9 cellular contexts compared by ENCODE assay signal in genomic region chr1:25675729-25676476, GRCh38. TPM values are rescaled to one million over a fixed set of nuclear protein-coding genes. Genes with fewer than 3 reads are reported as not detected.
DNase-seq lines count a peak whose midpoint lies in the region; ATAC-seq and TF ChIP-seq lines count a peak whose summit lies in the region.
"Had no signal": no experiment of that assay in that cellular context is flagged by ENCODE, and none has a peak within 500 bp of the region (broad histone marks: within the 10 kb centered on the region; RNA-seq: fewer than 3 reads in every experiment).

No MANE protein-coding gene starts in this region.

- peaks cover 34 to 89% of the 10 kb centered on the region in 2 donors for H3K4me1 ChIP-seq in naive thymus-derived CD4-positive, alpha-beta T cell (ENCODE audit: control insufficient read depth in 2 of 2, insufficient read depth in 2 of 2, low read length in 2 of 2)
- peaks cover 25% of the 10 kb centered on the region for H3K4me1 ChIP-seq in A673 (ENCODE audit: insufficient read depth, low read length, poor library complexity, severe bottlenecking)
- H3K4me1 ChIP-seq: tibial artery had no signal

- H3K36me3 Mint-ChIP-seq in naive thymus-derived CD4-positive, alpha-beta T cell, result peaks cover 8 to 40% (median 23%) of the 10 kb centered on the region in 5 donors

- peak overlapping the region; percentile 70 to 98 (median 94) for H3K27ac Mint-ChIP-seq in naive thymus-derived CD4-positive, alpha-beta T cell

- POLR2A ChIA-PET in naive thymus-derived CD4-positive, alpha-beta T cell (lab: Charles Lee), result interaction anchor here (0.9 to 6.4 kb wide), 25 partner anchors 9 to 429 kb away, joined by 3 to 113 read pairs (median 5); partner anchors contain the start of genes MAN1C1, MTFR1L, RSRP1 and SELENON
- POLR2A ChIA-PET in A673 (lab: Charles Lee; ENCODE audit: low non-redundant PET), result interaction anchor here (0.6 kb wide), 1 partner anchor 68 kb away, joined by 9 read pairs; no protein-coding TSS in a partner anchor

- peak; percentile 75 to 77 for DNase-seq in activated CD4-positive, alpha-beta T cell treated with anti-CD3 and anti-CD28 coated beads for 4 hours
- DNase-seq in naive thymus-derived CD4-positive, alpha-beta T cell, result peak; percentile 24 to 91 (median 86)
- DNase-seq in iPS-NIHi11 (ENCODE audit: low spot score), result no peak
- DNase-seq in NCI-H1417 (lab: John Stamatoyannopoulos, UW), result no peak
- no peak for DNase-seq in islet precursor cell
- no peak for DNase-seq in A673 (ENCODE audit: low spot score)

- intact Hi-C loops in naive thymus-derived CD4-positive, alpha-beta T cell (cut with micrococcal nuclease), result loop anchor here (1.0 to 5.0 kb wide), 13 partner anchors 9 to 749 kb away; no protein-coding TSS in a partner anchor
- intact Hi-C loops in A673 (cut with micrococcal nuclease; ENCODE audit: unreplicated experiment), result no loop called here

- H3K9me3 Mint-ChIP-seq in naive thymus-derived CD4-positive, alpha-beta T cell, result peaks cover 0 to 6% (median 0%) of the 10 kb centered on the region in 11 donors

- peaks cover 58 to 96% (median 94%) of the 10 kb centered on the region in 7 donors for H3K4me1 Mint-ChIP-seq in naive thymus-derived CD4-positive, alpha-beta T cell

- peaks cover 0 to 80% (median 0%) of the 10 kb centered on the region in 5 donors for H3K27me3 Mint-ChIP-seq in naive thymus-derived CD4-positive, alpha-beta T cell

- no peaks in the 10 kb centered on the region for H3K9me3 ChIP-seq in naive thymus-derived CD4-positive, alpha-beta T cell (ENCODE audit: control insufficient read depth in 2 of 3, low read length in 3 of 3)
- no peaks in the 10 kb centered on the region for H3K9me3 ChIP-seq in A673 (ENCODE audit: low read depth, low read length, poor library complexity, severe bottlenecking)
- H3K9me3 ChIP-seq: tibial artery had no signal

- H3K27me3 ChIP-seq in naive thymus-derived CD4-positive, alpha-beta T cell (ENCODE audit: control insufficient read depth in 2 of 2, insufficient read depth in 2 of 2, low read length in 2 of 2), result no peaks in the 10 kb centered on the region
- no peaks in the 10 kb centered on the region for H3K27me3 ChIP-seq in A673 (replicated peaks; ENCODE audit: insufficient read depth, low read depth, low read length, poor library complexity)
- H3K27me3 ChIP-seq: tibial artery had no signal

- peak; percentile 94 for ATAC-seq in GM18867 (IDR thresholded peaks at IDR 0.05; ENCODE audit: unreplicated experiment)
- ATAC-seq in HG02970 (IDR thresholded peaks at IDR 0.05; ENCODE audit: low FRiP score, unreplicated experiment), result peak; percentile 82
- ATAC-seq in naive thymus-derived CD4-positive, alpha-beta T cell, result peak; percentile 89

- no TSS peak for BruUV-seq in A673 (replicated peaks; lab: Mats Ljungman, UMichigan)

- H3K36me3 ChIP-seq in naive thymus-derived CD4-positive, alpha-beta T cell (ENCODE audit: control insufficient read depth in 2 of 3, insufficient read depth in 3 of 3, low read length in 3 of 3), result peaks cover 0 to 8% (median 0%) of the 10 kb centered on the region in 3 experiments
- H3K36me3 ChIP-seq in A673 (ENCODE audit: insufficient read depth, low read length, poor library complexity, severe bottlenecking), result no peaks in the 10 kb centered on the region
- H3K36me3 ChIP-seq: tibial artery had no signal

- no peak for TF ChIP-seq CTCF in A673 (conservative IDR thresholded peaks at IDR 0.05; ENCODE audit: low read depth, low read length)

- CTCF ChIA-PET in naive thymus-derived CD4-positive, alpha-beta T cell (lab: Charles Lee), result interaction anchor here (0.7 to 2.9 kb wide), 10 partner anchors 8 to 99 kb away, joined by 3 to 37 read pairs (median 6); no protein-coding TSS in a partner anchor
- CTCF ChIA-PET in A673 (lab: Charles Lee), result no interaction called here

- peak overlapping the region; percentile 80 to 92 (median 84) for H3K4me3 Mint-ChIP-seq in naive thymus-derived CD4-positive, alpha-beta T cell

- peak overlapping the region; percentile 31 for H3K4me3 ChIP-seq in naive thymus-derived CD4-positive, alpha-beta T cell (ENCODE audit: low read length)
- no peak overlapping the region for H3K4me3 ChIP-seq in A673 (ENCODE audit: low read depth, low read length, poor library complexity, severe bottlenecking)
- H3K4me3 ChIP-seq: tibial artery had no signal

- H3K27ac ChIP-seq in naive thymus-derived CD4-positive, alpha-beta T cell (ENCODE audit: low read depth, low read length), result peak overlapping the region; percentile 67
- H3K27ac ChIP-seq in A673 (ENCODE audit: low read depth, low read length, poor library complexity, severe bottlenecking), result no peak overlapping the region
- H3K27ac ChIP-seq: tibial artery had no signal

RNA-seq across cellular contexts. Expression of gene MAN1C1, which starts 59.3 kb away (rescaled TPM):
- 10 to 100 TPM; 28.8 to 85.5 (median 69.9) TPM for total RNA-seq in naive thymus-derived CD4-positive, alpha-beta T cell
- 10 to 100 TPM; 16.0 to 30.4 TPM for polyA plus RNA-seq in naive thymus-derived CD4-positive, alpha-beta T cell
- total RNA-seq in A673 (2021), result 0.21 and 0.22 TPM in 2 replicates

Comparison
In these comparisons a context has a peak if more than half of its experiments do, and no peak if none do; other contexts are left out.
1. DNase-seq: peak in activated CD4-positive, alpha-beta T cell treated with anti-CD3 and anti-CD28 coated beads for 4 hours (2 of 2) and naive thymus-derived CD4-positive, alpha-beta T cell (9 of 9); none in iPS-NIHi11 (single experiment), NCI-H1417 (0 of 3), islet precursor cell (single experiment) and A673 (single experiment).
2. RNA of gene MAN1C1, which starts 59.3 kb away (total RNA-seq): 28.8 to 85.5 TPM in naive thymus-derived CD4-positive, alpha-beta T cell; 0.21 to 0.22 TPM in A673; every median in the first group is over 10 times any median in the second.
3. Peak in every context shown above with its lines, with median percentiles within 50 percentile points of each other: ATAC-seq.